Comparison of ENCODE assay signal across 1 cellular context in genomic region chr12:1606021-1606622, GRCh38.
TF ChIP-seq lines count a peak whose summit lies in the region.

No MANE protein-coding gene starts in this region.

TF ChIP-seq in K562, 482 proteins besides CTCF, POLR2A, EP300 and RAD21 (continued from another document and continues in another):
- TF ChIP-seq HINFP (tag; conservative IDR thresholded peaks at IDR 0.05; ENCODE audit: low read depth) (no peak), CEBPG (CRISPR knock-in tag; IDR thresholded peaks at IDR 0.05) (no peak), CEBPG (tag; conservative IDR thresholded peaks at IDR 0.05 in 1 of 2, IDR thresholded peaks at IDR 0.05 in 1 of 2) (no peak), MEF2A (IDR thresholded peaks at IDR 0.05; ENCODE audit: control insufficient read depth, low read depth, low read length) (no peak), SMAD4 (CRISPR knock-in tag; conservative IDR thresholded peaks at IDR 0.05) (0 out of 2 replicates have a peak, but pooled peaks have one; percentile 11), RAD51 (IDR thresholded peaks at IDR 0.05; ENCODE audit: borderline replicate concordance, low read depth) (peak; percentile 34; the same call in 1 of the 2 replicates), ARID3B (CRISPR knock-in tag; IDR thresholded peaks at IDR 0.05; ENCODE audit: borderline replicate concordance) (no peak), SNRNP70 (optimal IDR thresholded peaks at IDR 0.05; ENCODE audit: low read depth, low read length) (no peak), MGA (IDR thresholded peaks at IDR 0.05) (peak; percentile 66), ZNF445 (CRISPR knock-in tag; IDR thresholded peaks at IDR 0.05; ENCODE audit: low read depth) (no peak), POLR2B (IDR thresholded peaks at IDR 0.05; ENCODE audit: low read depth, partially characterized antibody) (peak; percentile 33), MEIS2 (IDR thresholded peaks at IDR 0.05; ENCODE audit: partially characterized antibody) (no peak), SOX6 (IDR thresholded peaks at IDR 0.05) (no peak), ATF7 (IDR thresholded peaks at IDR 0.05) (peak; percentile 74), HMGXB4 (CRISPR knock-in tag; IDR thresholded peaks at IDR 0.05) (no peak), TEAD1 (CRISPR knock-in tag; IDR thresholded peaks at IDR 0.05) (no peak), ZNF263 (CRISPR knock-in tag; IDR thresholded peaks at IDR 0.05; ENCODE audit: borderline replicate concordance) (peak; percentile 91), TBP (optimal IDR thresholded peaks at IDR 0.05; ENCODE audit: low read depth, low read length) (peak; percentile 59), SAFB2 (IDR thresholded peaks at IDR 0.05; ENCODE audit: borderline replicate concordance, low read depth, low read length, severe bottlenecking) (no peak), NFE2 (IDR thresholded peaks at IDR 0.05; ENCODE audit: low read depth) (peak; percentile 32; the same call in 1 of the 2 replicates), FOXO4 (CRISPR knock-in tag; IDR thresholded peaks at IDR 0.05) (no peak), HOMEZ (CRISPR knock-in tag; IDR thresholded peaks at IDR 0.05) (no peak), ZBTB49 (CRISPR knock-in tag; IDR thresholded peaks at IDR 0.05; ENCODE audit: borderline replicate concordance) (no peak), GMEB1 (CRISPR knock-in tag; IDR thresholded peaks at IDR 0.05) (no peak), MTA1 (IDR thresholded peaks at IDR 0.05; ENCODE audit: borderline replicate concordance) (no peak), POU5F1 (IDR thresholded peaks at IDR 0.05; ENCODE audit: borderline replicate concordance, low read depth, low read length, partially characterized antibody) (no peak), SMAD1 (IDR thresholded peaks at IDR 0.05; ENCODE audit: low read depth, low read length, partially characterized antibody) (peak; percentile 94), ZNF551 (CRISPR knock-in tag; IDR thresholded peaks at IDR 0.05) (no peak)
